In the genomic region with DNA sequence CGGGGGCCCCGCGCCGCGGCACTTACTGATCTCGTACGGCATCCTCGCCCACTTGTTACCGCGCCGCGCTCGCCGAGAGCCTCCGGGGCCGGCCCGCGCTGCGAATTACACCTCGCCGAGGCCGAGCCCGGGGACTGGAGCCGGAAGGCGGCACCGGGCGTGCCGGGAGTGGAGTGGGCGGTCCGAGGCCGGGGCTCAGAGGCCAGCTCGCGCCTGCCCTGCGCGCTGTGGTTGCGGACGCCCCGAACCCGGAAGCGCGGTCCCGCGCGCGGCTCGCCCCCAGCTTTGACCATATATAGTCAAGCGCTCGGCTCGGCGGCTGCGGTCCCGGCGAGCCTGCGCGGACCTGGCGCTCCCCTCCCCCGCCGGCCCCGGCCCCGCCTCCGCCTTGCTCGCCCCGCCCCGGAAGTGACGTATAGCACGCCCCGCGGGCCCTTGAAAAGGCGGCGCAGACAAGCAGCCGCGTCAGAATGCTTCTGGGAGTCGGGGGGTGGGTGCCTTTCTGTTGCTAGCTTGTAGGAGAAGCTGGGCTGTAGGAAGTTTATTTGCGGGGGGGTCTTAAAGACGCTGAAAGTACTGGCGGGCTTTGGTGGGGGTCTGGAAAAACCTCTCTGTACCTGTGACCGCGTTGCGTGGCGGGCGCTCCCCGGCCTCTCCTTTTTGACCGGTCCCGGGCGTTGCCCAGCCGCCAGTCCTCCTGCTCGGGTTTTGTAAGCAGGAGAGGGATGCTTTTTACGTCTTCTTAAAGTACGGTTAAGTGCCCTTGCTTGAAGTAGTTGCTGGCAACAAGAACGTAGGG, we compare ENCODE assay signal across 8 cellular contexts. TPM values are rescaled to one million over a fixed set of nuclear protein-coding genes. Genes with fewer than 3 reads are reported as not detected.
DNase-seq lines count a peak whose midpoint lies in the region; ATAC-seq, FAIRE-seq and TF ChIP-seq lines count a peak whose summit lies in the region.

A gene with protein sequence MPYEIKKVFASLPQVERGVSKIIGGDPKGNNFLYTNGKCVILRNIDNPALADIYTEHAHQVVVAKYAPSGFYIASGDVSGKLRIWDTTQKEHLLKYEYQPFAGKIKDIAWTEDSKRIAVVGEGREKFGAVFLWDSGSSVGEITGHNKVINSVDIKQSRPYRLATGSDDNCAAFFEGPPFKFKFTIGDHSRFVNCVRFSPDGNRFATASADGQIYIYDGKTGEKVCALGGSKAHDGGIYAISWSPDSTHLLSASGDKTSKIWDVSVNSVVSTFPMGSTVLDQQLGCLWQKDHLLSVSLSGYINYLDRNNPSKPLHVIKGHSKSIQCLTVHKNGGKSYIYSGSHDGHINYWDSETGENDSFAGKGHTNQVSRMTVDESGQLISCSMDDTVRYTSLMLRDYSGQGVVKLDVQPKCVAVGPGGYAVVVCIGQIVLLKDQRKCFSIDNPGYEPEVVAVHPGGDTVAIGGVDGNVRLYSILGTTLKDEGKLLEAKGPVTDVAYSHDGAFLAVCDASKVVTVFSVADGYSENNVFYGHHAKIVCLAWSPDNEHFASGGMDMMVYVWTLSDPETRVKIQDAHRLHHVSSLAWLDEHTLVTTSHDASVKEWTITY (minus strand): TSS at position 175 of the 799 bp plus-strand sequence. CDS start 133 bp downstream, at position 42.

- FAIRE-seq in urothelium cell line (lab: Jason Lieb, UNC) = no peak

- DNase-seq in NCI-H187 (lab: John Stamatoyannopoulos, UW) (peak; percentile 84 to 94), anterior cingulate cortex (lab: John Stamatoyannopoulos, UW) (peak; percentile 54 to 99 (median 92)), right atrium auricular region (ENCODE audit: low spot score) (peak; percentile 97), pulmonary artery endothelial cell (ENCODE audit: low read depth, low spot score) (peak; percentile 86), urothelium cell line (ENCODE audit: low spot score) (peak; percentile 91)

- intact Hi-C loops in T-helper 2 cell treated with Interferon-gamma antibody and Interleukin-4, amounts not matched to agents 100 ng/mL and 5 ng/mL, for 36 hours (cut with micrococcal nuclease) = loop anchor here (1.0 to 5.0 kb wide), 10 partner anchors 21 to 1355 kb away; partner anchors contain the start of gene ZNF518B

- peaks cover 0 to 46% of the 10 kb centered on the region in 2 donors for H3K4me1 ChIP-seq in right atrium auricular region

- H3K27ac ChIP-seq in right atrium auricular region = peak within 1 kb of the TSS; percentile 94 to 97

- H3K27me3 ChIP-seq in right atrium auricular region = no peaks in the 10 kb centered on the region

- H3K36me3 ChIP-seq in right atrium auricular region = peaks cover 41% of the 10 kb centered on the region

- H3K9me3 ChIP-seq in right atrium auricular region = no peaks in the 10 kb centered on the region

- ATAC-seq in GM18502 (IDR thresholded peaks at IDR 0.05; ENCODE audit: poor library complexity, unreplicated experiment) = peak; percentile 87
- peak; percentile 84 for ATAC-seq in HG02938 (IDR thresholded peaks at IDR 0.05; ENCODE audit: unreplicated experiment)

- TF ChIP-seq CTCF in right atrium auricular region (IDR thresholded peaks at IDR 0.05) = no peak

- H3K4me3 ChIP-seq in right atrium auricular region = peak within 1 kb of the TSS; percentile 82

RNA-seq across cellular contexts. Expression of the gene that starts here (rescaled TPM):
- total RNA-seq in T-helper 2 cell treated with Interferon-gamma antibody and Interleukin-4, amounts not matched to agents 100 ng/mL and 5 ng/mL, for 36 hours = 506 and 507 TPM in 2 replicates
- total RNA-seq in right atrium auricular region = 100 to 1,000 TPM; 109 to 216 TPM
- total RNA-seq in pulmonary artery endothelial cell = 622 and 632 TPM in 2 replicates

Comparison
In these comparisons a context has a peak if more than half of its experiments do, and no peak if none do; other contexts are left out.
1. Peak in every context shown above with its lines: DNase-seq, ATAC-seq, H3K4me3 ChIP-seq and H3K27ac ChIP-seq.